21 cellular contexts compared by ENCODE assay signal in the genomic region with DNA sequence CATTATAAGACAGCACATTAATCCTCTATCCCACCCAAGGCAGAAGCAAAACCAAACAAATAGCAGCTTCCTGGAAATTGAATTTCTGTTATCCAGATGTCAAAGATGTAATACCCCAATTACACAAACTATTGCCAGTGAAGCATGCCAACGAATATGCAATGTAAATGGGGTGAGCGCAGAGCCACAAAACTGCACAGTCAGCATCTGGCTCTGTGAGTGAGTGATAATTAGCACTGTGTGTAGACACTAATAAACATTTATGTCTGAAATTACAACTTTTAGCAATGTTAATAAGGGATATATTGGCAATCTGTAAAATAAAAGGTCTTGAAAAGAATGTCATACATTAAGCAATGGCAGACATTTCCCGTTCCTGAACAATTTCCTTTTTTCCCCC.
"Had no signal": no experiment of that assay in that cellular context is flagged by ENCODE, and none has a peak within 500 bp of the region (broad histone marks: within the 10 kb centered on the region; RNA-seq: fewer than 3 reads in every experiment).

No MANE protein-coding gene starts in this region.

- ATAC-seq: heart left ventricle; psoas muscle; sciatic nerve; stimulated activated memory B cell treated with anti-CD40 and anti-IgM and Interleukin-4, amounts not matched to agents 10 μg/mL and 1 μg/mL and 100 μg/mL, for 72 hours had no signal

- H3K4me3 Mint-ChIP-seq: stimulated activated memory B cell treated with anti-CD40 and anti-IgM and Interleukin-4, amounts not matched to agents 10 μg/mL and 1 μg/mL and 100 μg/mL, for 72 hours; stimulated activated naive CD8-positive, alpha-beta T cell treated with anti-CD3 and anti-CD28 coated beads, Interleukin-15, Interleukin-2, amounts not matched to agents 100 ng/mL and 50 ng/mL, for 24 hours had no signal

- H3K4me3 ChIP-seq: heart left ventricle, psoas muscle, spleen, tibial artery, upper lobe of left lung, uterus had no signal

- H3K36me3 Mint-ChIP-seq: stimulated activated memory B cell treated with anti-CD40 and anti-IgM and Interleukin-4, amounts not matched to agents 10 μg/mL and 1 μg/mL and 100 μg/mL, for 72 hours had no signal

- H3K9me3 ChIP-seq: heart left ventricle, neutrophil, psoas muscle, spleen, tibial artery, upper lobe of left lung, uterus had no signal

- H3K36me3 ChIP-seq: neutrophil, spleen, uterus had no signal

- H3K27me3 ChIP-seq: tibial artery, upper lobe of left lung, uterus had no signal

- H3K27ac ChIP-seq: neutrophil, psoas muscle, spleen, upper lobe of left lung, uterus had no signal

- H3K9me3 Mint-ChIP-seq: endodermal cell; stimulated activated memory B cell treated with anti-CD40 and anti-IgM and Interleukin-4, amounts not matched to agents 10 μg/mL and 1 μg/mL and 100 μg/mL, for 72 hours; stimulated activated naive CD8-positive, alpha-beta T cell treated with anti-CD3 and anti-CD28 coated beads, Interleukin-15, Interleukin-2, amounts not matched to agents 100 ng/mL and 50 ng/mL, for 24 hours had no signal

- H3K27ac Mint-ChIP-seq: endodermal cell; naive B cell; stimulated activated memory B cell treated with anti-CD40 and anti-IgM and Interleukin-4, amounts not matched to agents 10 μg/mL and 1 μg/mL and 100 μg/mL, for 72 hours; stimulated activated naive CD8-positive, alpha-beta T cell treated with anti-CD3 and anti-CD28 coated beads, Interleukin-15, Interleukin-2, amounts not matched to agents 100 ng/mL and 50 ng/mL, for 24 hours had no signal

- DNase-seq: dermis blood vessel endothelial cell; endodermal cell; heart left ventricle; hippocampal formation; kidney glomerular epithelial cell; mesendoderm; naive B cell; psoas muscle; retina; spleen; stimulated activated CD4-positive, alpha-beta T cell treated with anti-CD3 and anti-CD28 coated beads, Interleukin-15, amount 100 ng/mL, for 24 hours; stimulated activated CD4-positive, alpha-beta T cell treated with anti-CD3 and anti-CD28 coated beads, Interleukin-1b, Interleukin-23, amount 100 ng/mL, for 48 hours; stimulated activated CD4-positive, alpha-beta T cell treated with anti-CD3 and anti-CD28 coated beads, Interleukin-4, amount 100 ng/mL, for 24 hours; tibial artery; upper lobe of left lung; uterus had no signal

- FAIRE-seq: frontal cortex had no signal
